Comparison of ENCODE assay signal across 1 cellular context in the genomic region with DNA sequence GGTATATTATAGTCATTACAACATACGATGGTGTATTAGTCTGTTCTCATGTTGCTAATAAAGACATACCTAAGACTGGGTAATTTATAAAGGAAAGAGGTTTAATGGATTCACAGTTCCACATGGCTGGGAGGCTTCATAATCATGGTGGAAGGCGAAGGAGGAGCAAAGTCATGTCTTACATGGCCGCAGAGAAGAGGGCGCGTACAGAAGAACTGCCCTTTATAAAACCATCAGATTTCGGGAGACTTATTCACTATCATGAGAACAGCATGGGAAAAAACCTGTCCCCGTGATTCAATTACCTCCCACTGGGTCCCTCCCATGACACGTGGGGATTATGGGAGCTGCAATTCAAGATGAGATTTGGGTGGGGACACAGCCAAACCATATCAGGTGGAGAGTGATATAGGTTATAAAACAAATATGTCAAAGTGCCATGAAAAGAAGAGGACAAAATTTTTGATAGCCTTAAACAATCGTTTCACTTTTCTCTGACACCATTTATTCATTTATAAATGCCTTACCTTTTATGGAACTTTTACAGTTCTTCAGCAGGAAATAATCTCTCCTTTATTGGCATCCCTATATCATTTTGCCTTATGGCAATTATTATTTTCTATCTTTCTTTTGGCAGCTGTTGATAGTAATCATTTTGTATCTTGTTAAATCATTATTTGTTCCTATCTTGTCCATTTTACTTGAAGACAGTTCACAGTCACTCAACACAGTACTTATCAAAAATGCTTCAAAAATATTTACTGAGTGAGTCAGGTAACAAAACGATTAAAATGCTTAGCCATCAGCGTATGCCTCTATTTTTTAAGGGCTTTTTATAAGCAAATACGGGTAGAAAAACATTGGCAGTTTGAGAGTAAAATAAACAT.
TF ChIP-seq lines count a peak whose summit lies in the region.

No MANE protein-coding gene starts in this region.

TF ChIP-seq in SK-N-SH, 30 proteins besides CTCF, POLR2A, EP300 and RAD21 (continued from another document):
- TF ChIP-seq REST (IDR thresholded peaks at IDR 0.05; ENCODE audit: low read depth, low read length) (no peak), YY1 (IDR thresholded peaks at IDR 0.05; ENCODE audit: low read depth) (no peak), SIN3A (IDR thresholded peaks at IDR 0.05; ENCODE audit: borderline replicate concordance, low read depth, low read length) (no peak), MXI1 (IDR thresholded peaks at IDR 0.05; ENCODE audit: low read depth, low read length) (no peak), MEF2A (IDR thresholded peaks at IDR 0.05; ENCODE audit: borderline replicate concordance, low read depth) (no peak)
- TF ChIP-seq, protein P1, sequence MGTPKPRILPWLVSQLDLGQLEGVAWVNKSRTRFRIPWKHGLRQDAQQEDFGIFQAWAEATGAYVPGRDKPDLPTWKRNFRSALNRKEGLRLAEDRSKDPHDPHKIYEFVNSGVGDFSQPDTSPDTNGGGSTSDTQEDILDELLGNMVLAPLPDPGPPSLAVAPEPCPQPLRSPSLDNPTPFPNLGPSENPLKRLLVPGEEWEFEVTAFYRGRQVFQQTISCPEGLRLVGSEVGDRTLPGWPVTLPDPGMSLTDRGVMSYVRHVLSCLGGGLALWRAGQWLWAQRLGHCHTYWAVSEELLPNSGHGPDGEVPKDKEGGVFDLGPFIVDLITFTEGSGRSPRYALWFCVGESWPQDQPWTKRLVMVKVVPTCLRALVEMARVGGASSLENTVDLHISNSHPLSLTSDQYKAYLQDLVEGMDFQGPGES (IDR thresholded peaks at IDR 0.05; ENCODE audit: low read depth, low read length) = no peak
